ENCODE assay signal across 27 cellular contexts in the genomic region with DNA sequence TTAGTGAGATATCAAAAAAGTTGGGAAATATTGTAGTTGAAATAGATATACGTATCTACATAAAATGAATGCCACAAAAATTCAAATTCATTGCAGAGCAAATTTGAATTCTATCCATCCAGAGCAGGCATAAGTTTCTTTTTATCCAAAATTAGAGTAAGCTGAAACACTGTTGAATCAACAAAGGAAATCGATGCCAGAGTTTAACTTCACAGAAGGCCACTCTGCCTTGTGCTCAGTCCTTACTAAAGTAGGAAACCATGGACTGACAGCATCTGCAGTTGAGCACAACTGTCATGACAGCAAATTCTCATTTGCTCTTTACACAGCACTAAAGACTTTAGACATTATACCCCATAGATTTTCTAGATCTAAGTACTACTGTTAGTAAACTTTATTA.
"Had no signal": no experiment of that assay in that cellular context is flagged by ENCODE, and none has a peak within 500 bp of the region (broad histone marks: within the 10 kb centered on the region; RNA-seq: fewer than 3 reads in every experiment).

No MANE protein-coding gene starts in this region.

- H3K27me3 Mint-ChIP-seq: memory B cell; naive thymus-derived CD4-positive, alpha-beta T cell; progenitor cell of endocrine pancreas had no signal

- H3K27ac Mint-ChIP-seq: memory B cell; naive thymus-derived CD4-positive, alpha-beta T cell; nephron; neural progenitor cell had no signal

- H3K27ac ChIP-seq: foreskin keratinocyte, heart right ventricle, neural progenitor cell, parathyroid adenoma, thoracic aorta, transverse colon, upper lobe of right lung, uterus had no signal

- ATAC-seq: foreskin keratinocyte; heart right ventricle; left cardiac atrium; left ventricle myocardium superior; naive thymus-derived CD4-positive, alpha-beta T cell; sciatic nerve; upper lobe of right lung had no signal

- H3K4me2 ChIP-seq: neural progenitor cell, smooth muscle cell had no signal

- H3K9me3 Mint-ChIP-seq: memory B cell; naive thymus-derived CD4-positive, alpha-beta T cell; nephron; neural progenitor cell had no signal

- H2AFZ ChIP-seq: neural progenitor cell, parathyroid adenoma had no signal

- H3K4me3 Mint-ChIP-seq: memory B cell; naive thymus-derived CD4-positive, alpha-beta T cell; nephron; neural progenitor cell had no signal

- H3K4me3 ChIP-seq: dorsolateral prefrontal cortex, heart right ventricle, lung, neural progenitor cell, smooth muscle cell, thoracic aorta, transverse colon, upper lobe of right lung, uterus had no signal

- H3K27me3 ChIP-seq: dorsolateral prefrontal cortex, foreskin keratinocyte, heart right ventricle, neural progenitor cell, transverse colon, upper lobe of right lung, uterus had no signal

- H3K36me3 ChIP-seq: neural progenitor cell, uterus had no signal

- H3K4me1 Mint-ChIP-seq: nephron, neural progenitor cell had no signal

- DNase-seq: dorsolateral prefrontal cortex; effector CD4-positive, alpha-beta T cell; foreskin keratinocyte; glutamatergic neuron; heart right ventricle; hippocampal formation; left cardiac atrium; left ventricle myocardium superior; midbrain; naive thymus-derived CD4-positive, alpha-beta T cell; stimulated activated CD4-positive, alpha-beta T cell treated with anti-CD3 and anti-CD28 coated beads, Interleukin-12 subunit alpha, Interleukin-12 subunit beta, amount 100 ng/mL, for 4 hours; stimulated activated CD4-positive, alpha-beta T cell treated with anti-CD3 and anti-CD28 coated beads, Interleukin-1b, Interleukin-23, amount 100 ng/mL, for 48 hours; stimulated activated CD4-positive, alpha-beta T cell treated with anti-CD3 and anti-CD28 coated beads, Interleukin-4, amount 100 ng/mL, for 1 hour; stimulated activated CD8-positive, alpha-beta memory T cell treated with anti-CD3 and anti-CD28 coated beads, Interleukin-4, amount 100 ng/mL, for 48 hours; stimulated activated naive CD4-positive, alpha-beta T cell treated with Interleukin-2 at 50 U/mL for 16 hours; transverse colon; upper lobe of right lung; uterus had no signal

- H3K9me3 ChIP-seq: heart right ventricle, thoracic aorta, transverse colon, upper lobe of right lung, uterus had no signal

- H3K9ac ChIP-seq: neural progenitor cell, parathyroid adenoma had no signal

- H3K4me1 ChIP-seq: foreskin keratinocyte, parathyroid adenoma, transverse colon, uterus had no signal
